29 cellular contexts compared by ENCODE assay signal in genomic region chr1:204232530-204232929, GRCh38. TPM values are rescaled to one million over a fixed set of nuclear protein-coding genes. Genes with fewer than 3 reads are reported as not detected.
DNase-seq lines count a peak whose midpoint lies in the region; ATAC-seq and TF ChIP-seq lines count a peak whose summit lies in the region.
"Had no signal": no experiment of that assay in that cellular context is flagged by ENCODE, and none has a peak within 500 bp of the region (broad histone marks: within the 10 kb centered on the region; RNA-seq: fewer than 3 reads in every experiment).

No MANE protein-coding gene starts in this region.

- no peak overlapping the region for H3K4me2 ChIP-seq in SK-N-SH
- H3K4me2 ChIP-seq: BLaER1 had no signal

- H3K27me3 ChIP-seq in SK-N-SH (ENCODE audit: insufficient read depth), result no peaks in the 10 kb centered on the region
- H3K27me3 ChIP-seq: ascending aorta, BLaER1, dorsolateral prefrontal cortex, tibial nerve had no signal

- H3K27ac ChIP-seq in SK-N-SH (ENCODE audit: low read depth in 2 of 2, low read length in 1 of 2), result no peak overlapping the region
- H3K27ac ChIP-seq: 22Rv1, ascending aorta, BLaER1, dorsolateral prefrontal cortex, tibial nerve had no signal

- CTCF ChIA-PET in SK-N-SH (lab: Yijun Ruan, JAX), result interaction anchor here (1.0 to 1.8 kb wide), 4 partner anchors 25 to 127 kb away, joined by 5 to 7 read pairs (median 6); partner anchors contain the start of gene PLEKHA6

- H3K4me1 ChIP-seq in SK-N-SH (ENCODE audit: control insufficient read depth in 1 of 2, insufficient read depth in 2 of 2, low read depth in 1 of 2, low read length in 1 of 2), result no peaks in the 10 kb centered on the region; a peak in 1 of 4 replicates
- H3K4me1 ChIP-seq: ascending aorta, HAP-1, tibial nerve had no signal

- H3K9ac ChIP-seq in SK-N-SH, result no peak overlapping the region
- H3K9ac ChIP-seq: BLaER1 had no signal

- TF ChIP-seq RAD21 in SK-N-SH (IDR thresholded peaks at IDR 0.05; ENCODE audit: low read length), result no peak

- TF ChIP-seq EP300 in SK-N-SH (IDR thresholded peaks at IDR 0.05; ENCODE audit: borderline replicate concordance in 1 of 2, low read depth in 1 of 2, low read length in 1 of 2), result no peak

- H3K9me3 ChIP-seq in SK-N-SH, result no peaks in the 10 kb centered on the region
- H3K9me3 ChIP-seq: ascending aorta, HAP-1, mucosa of descending colon, tibial nerve had no signal

- no peaks in the 10 kb centered on the region for H3K79me2 ChIP-seq in SK-N-SH (ENCODE audit: insufficient read depth)

- no peak overlapping the region for H2AFZ ChIP-seq in SK-N-SH (ENCODE audit: low read depth)

- peaks cover 0 to 12% of the 10 kb centered on the region in 2 experiments for H3K36me3 ChIP-seq in SK-N-SH (replicated peaks in 1 of 2; ENCODE audit: control insufficient read depth in 1 of 2, insufficient read depth in 2 of 2, low read length in 1 of 2)
- H3K36me3 ChIP-seq: ascending aorta, BLaER1, HAP-1 had no signal

- TF ChIP-seq CTCF in SK-N-SH (IDR thresholded peaks at IDR 0.05), result no peak

- H3K9me2 ChIP-seq in SK-N-SH, result no peaks in the 10 kb centered on the region

- POLR2A ChIA-PET in SK-N-SH (lab: Yijun Ruan, JAX), result no interaction called here

- no peak overlapping the region for H3K4me3 ChIP-seq in SK-N-SH (ENCODE audit: low read depth in 2 of 2, low read length in 1 of 2)
- H3K4me3 ChIP-seq: ascending aorta, BLaER1, dorsolateral prefrontal cortex, HAP-1, mucosa of descending colon, tibial nerve had no signal

- H3F3A ChIP-seq in SK-N-SH (replicated peaks; ENCODE audit: insufficient read depth), result no peaks in the 10 kb centered on the region

- DNase-seq in SK-N-SH, result no peak
- DNase-seq in M059J (ENCODE audit: low read depth), result peak; percentile 22
- DNase-seq in fibroblast of the conjunctiva (ENCODE audit: low read depth), result peak; percentile 21
- DNase-seq in stromal cell of bone marrow (ENCODE audit: low read depth), result peak; percentile 43
- DNase-seq in NCI-H187 treated with DMSO at 0.1 percent for 48 hours (lab: John Stamatoyannopoulos, UW), result no peak
- DNase-seq: activated CD4-positive, alpha-beta T cell treated with anti-CD3 and anti-CD28 coated beads, Interleukin-2, amount 50 U/mL, for 1 hour; activated CD8-positive, alpha-beta memory T cell treated with anti-CD3 and anti-CD28 coated beads, Interleukin-2, amount 10 ng/mL, durations not matched to agents 7 days and 5 days; activated naive CD4-positive, alpha-beta T cell treated with anti-CD3 and anti-CD28 coated beads, Interleukin-2, amount 10 ng/mL, durations not matched to agents 7 days and 5 days; activated T-cell treated with anti-CD3 and anti-CD28 coated beads, Interleukin-2, amount 50 U/mL, for 72 hours; COR-L47; dorsolateral prefrontal cortex; foreskin melanocyte; mucosa of descending colon; NCI-H1105; NCI-H2029; nephron progenitor cell; stimulated activated naive CD8-positive, alpha-beta T cell treated with anti-CD3 and anti-CD28 coated beads, Interleukin-15, amount 100 ng/mL, for 72 hours; T1000 had no signal

- ATAC-seq in SK-N-SH treated with all-trans-retinoic acid at 6 μM for 48 hours, result peak; percentile 71
- ATAC-seq in HG02840 (IDR thresholded peaks at IDR 0.05; ENCODE audit: low FRiP score, unreplicated experiment), result no peak
- no peak for ATAC-seq in HG03521 (IDR thresholded peaks at IDR 0.05; ENCODE audit: unreplicated experiment)
- ATAC-seq: activated CD8-positive, alpha-beta memory T cell treated with anti-CD3 and anti-CD28 coated beads, Interleukin-2, amount 10 ng/mL, durations not matched to agents 7 days and 5 days; activated T-cell treated with anti-CD3 and anti-CD28 coated beads, Interleukin-2, amount 50 U/mL, for 72 hours; mucosa of descending colon; stimulated activated naive CD8-positive, alpha-beta T cell treated with anti-CD3 and anti-CD28 coated beads, Interleukin-15, amount 100 ng/mL, for 72 hours had no signal

- H4K20me1 ChIP-seq in SK-N-SH (ENCODE audit: insufficient read depth), result no peaks in the 10 kb centered on the region
- H4K20me1 ChIP-seq: BLaER1 had no signal

TF ChIP-seq in SK-N-SH treated with all-trans-retinoic acid at 6 μM for 48 hours, 23 proteins besides CTCF, POLR2A, EP300 and RAD21:
- no peak for TF ChIP-seq ZC3H10 (CRISPR knock-in tag; IDR thresholded peaks at IDR 0.05)
- TF ChIP-seq BACH2 (CRISPR knock-in tag; IDR thresholded peaks at IDR 0.05; ENCODE audit: borderline replicate concordance), result no peak
- TF ChIP-seq ARNTL (CRISPR knock-in tag; IDR thresholded peaks at IDR 0.05; ENCODE audit: borderline replicate concordance, low read depth), result no peak
- no peak for TF ChIP-seq CSDC2 (CRISPR knock-in tag; IDR thresholded peaks at IDR 0.05)
- TF ChIP-seq ZFP3 (CRISPR knock-in tag; IDR thresholded peaks at IDR 0.05), result no peak
- TF ChIP-seq ZNF8 (CRISPR knock-in tag; IDR thresholded peaks at IDR 0.05), result no peak
- no peak for TF ChIP-seq TCF4 (CRISPR knock-in tag; IDR thresholded peaks at IDR 0.05; ENCODE audit: borderline replicate concordance)
- no peak for TF ChIP-seq ZNF565 (CRISPR knock-in tag; conservative IDR thresholded peaks at IDR 0.05; ENCODE audit: low read depth)
- TF ChIP-seq SNAI2 (CRISPR knock-in tag; IDR thresholded peaks at IDR 0.05), result no peak
- TF ChIP-seq RARB (CRISPR knock-in tag; IDR thresholded peaks at IDR 0.05), result no peak
- no peak for TF ChIP-seq ESRRG (CRISPR knock-in tag; IDR thresholded peaks at IDR 0.05)
- no peak for TF ChIP-seq GLIS3 (CRISPR knock-in tag; IDR thresholded peaks at IDR 0.05)
- TF ChIP-seq ZNF70 (CRISPR knock-in tag; IDR thresholded peaks at IDR 0.05), result no peak
- TF ChIP-seq PPARA (CRISPR knock-in tag; IDR thresholded peaks at IDR 0.05; ENCODE audit: borderline replicate concordance), result no peak

TF ChIP-seq in SK-N-SH, 30 proteins besides CTCF, POLR2A, EP300 and RAD21 (continues in another document):
- TF ChIP-seq FOXM1 (IDR thresholded peaks at IDR 0.05; ENCODE audit: low read depth), result no peak
- TF ChIP-seq CHD2 (IDR thresholded peaks at IDR 0.05; ENCODE audit: low read length, partially characterized antibody), result no peak
- no peak for TF ChIP-seq YY1 (IDR thresholded peaks at IDR 0.05; ENCODE audit: low read depth)
- no peak for TF ChIP-seq SMC3 (IDR thresholded peaks at IDR 0.05; ENCODE audit: low read depth, low read length)
- TF ChIP-seq RXRA (IDR thresholded peaks at IDR 0.05; ENCODE audit: borderline replicate concordance, low read depth), result no peak
- TF ChIP-seq MEF2A (IDR thresholded peaks at IDR 0.05; ENCODE audit: borderline replicate concordance, low read depth), result no peak
- TF ChIP-seq ELF1 (IDR thresholded peaks at IDR 0.05), result no peak
- TF ChIP-seq TCF12 (IDR thresholded peaks at IDR 0.05), result no peak
- no peak for TF ChIP-seq POLR2AphosphoS5 (IDR thresholded peaks at IDR 0.05; ENCODE audit: low read depth, low read length)
- TF ChIP-seq RCOR1 (IDR thresholded peaks at IDR 0.05; ENCODE audit: low read length), result no peak
- no peak for TF ChIP-seq SIN3A (IDR thresholded peaks at IDR 0.05; ENCODE audit: borderline replicate concordance, low read depth, low read length)
- TF ChIP-seq PBX3 (IDR thresholded peaks at IDR 0.05), result no peak
- no peak for TF ChIP-seq MXI1 (IDR thresholded peaks at IDR 0.05; ENCODE audit: low read depth, low read length)
- no peak for TF ChIP-seq TEAD4 (IDR thresholded peaks at IDR 0.05; ENCODE audit: borderline replicate concordance, insufficient read depth)
- TF ChIP-seq REST (IDR thresholded peaks at IDR 0.05; ENCODE audit: low read depth, low read length), result no peak

RNA-seq across cellular contexts. Expression of gene GOLT1A, which starts 18.7 kb away (rescaled TPM):
- polyA plus RNA-seq in SK-N-SH (2012; rRNA removed), result not detected in 2 replicates
- 0.04 and 0.05 TPM in 2 replicates for polyA plus RNA-seq in SK-N-SH (2012; cell fraction: cytosol; rRNA removed)
- not detected in 2 replicates for polyA plus RNA-seq in SK-N-SH (2012; cell fraction: nucleus; rRNA removed)
- total RNA-seq in M059J (2014; rRNA removed; shearing (Covaris generic)), result 0.84 and 2.2 TPM in 2 replicates
- total RNA-seq: activated CD8-positive, alpha-beta memory T cell treated with anti-CD3 and anti-CD28 coated beads, Interleukin-2, amount 10 ng/mL, durations not matched to agents 7 days and 5 days; ascending aorta; Daoy; tibial nerve had no signal

RNA-seq across cellular contexts. Expression of gene KISS1, which starts 36.2 kb away (rescaled TPM):
- 0.10 TPM in 1 of 2 replicates, not detected in the other for polyA plus RNA-seq in SK-N-SH (2012; rRNA removed)
- 0.08 TPM in 1 of 2 replicates, not detected in the other for polyA plus RNA-seq in SK-N-SH (2012; cell fraction: cytosol; rRNA removed)
- 0.12 TPM in 1 of 2 replicates, not detected in the other for polyA plus RNA-seq in SK-N-SH (2012; cell fraction: nucleus; rRNA removed)
- 38.0 and 40.2 TPM in 2 replicates for total RNA-seq in M059J (2014; rRNA removed; shearing (Covaris generic))
- total RNA-seq: activated CD8-positive, alpha-beta memory T cell treated with anti-CD3 and anti-CD28 coated beads, Interleukin-2, amount 10 ng/mL, durations not matched to agents 7 days and 5 days; activated T-cell treated with anti-CD3 and anti-CD28 coated beads, Interleukin-2, amount 50 U/mL, for 72 hours; ascending aorta; lower leg skin; tibial nerve had no signal
- polyA plus RNA-seq: keratinocyte had no signal

Comparison
In these comparisons a context has a peak if more than half of its experiments do, and no peak if none do; other contexts are left out.
1. DNase-seq: peak in M059J (single experiment), fibroblast of the conjunctiva (single experiment) and stromal cell of bone marrow (single experiment); none in SK-N-SH (single experiment) and NCI-H187 treated with DMSO at 0.1 percent for 48 hours (single experiment).